ENCODE assay signal across 9 cellular contexts in the genomic region with DNA sequence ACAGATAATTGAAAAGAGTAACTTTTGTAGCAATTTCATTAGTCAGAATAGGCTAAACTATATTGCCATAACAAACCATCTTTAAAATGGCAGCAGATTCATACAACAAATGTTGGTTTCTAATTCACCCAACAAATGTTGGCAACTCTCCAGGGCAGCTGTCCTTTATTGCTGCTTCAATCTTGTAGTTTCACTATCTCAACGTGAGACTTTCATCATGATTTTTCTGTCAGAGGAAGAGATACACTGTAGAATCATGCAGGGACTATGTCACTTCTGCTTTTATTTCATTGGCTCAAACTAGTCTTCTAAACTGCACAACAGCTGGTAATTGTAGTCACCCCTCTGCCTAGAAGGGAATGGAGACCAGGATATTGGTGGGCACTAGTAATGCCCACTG.
DNase-seq lines count a peak whose midpoint lies in the region; ATAC-seq, FAIRE-seq and TF ChIP-seq lines count a peak whose summit lies in the region.
"Had no signal": no experiment of that assay in that cellular context is flagged by ENCODE, and none has a peak within 500 bp of the region (broad histone marks: within the 10 kb centered on the region; RNA-seq: fewer than 3 reads in every experiment).

No MANE protein-coding gene starts in this region.

- peak; percentile 14 for DNase-seq in ACHN
- peak; percentile 13 for DNase-seq in fibroblast of the aortic adventitia (ENCODE audit: low read depth)
- no peak for DNase-seq in kidney
- no peak for DNase-seq in GM19239 (ENCODE audit: insufficient read length, low spot score)
- no peak for DNase-seq in UCSD-AML1 (lab: John Stamatoyannopoulos, UW; ENCODE audit: unreplicated experiment)
- DNase-seq in NCI-H1048 (lab: John Stamatoyannopoulos, UW), result no peak
- DNase-seq: cortex of kidney had no signal

- H3K9ac ChIP-seq in OCI-LY3 (ENCODE audit: low read length), result peak overlapping the region; percentile 38
- H3K9ac ChIP-seq in kidney (ENCODE audit: low read length in 2 of 2), result no peak overlapping the region

- H3K36me3 ChIP-seq in OCI-LY3 (replicated peaks; ENCODE audit: low read depth, low read length) (no peaks in the 10 kb centered on the region), kidney (ENCODE audit: control insufficient read depth in 1 of 2, insufficient read depth in 2 of 2, low read length in 2 of 2) (no peaks in the 10 kb centered on the region)

- H2AFZ ChIP-seq in OCI-LY3 (ENCODE audit: low read depth, low read length), result peak overlapping the region; percentile 69

- ATAC-seq in GM21529 (IDR thresholded peaks at IDR 0.05; ENCODE audit: unreplicated experiment), result peak; percentile 66

- in situ Hi-C loops in ACHN (cut with HindIII; ENCODE audit: low pct_ligation_motif_present, low pct_unique_long_range_greater_than_20kb, low sequenced_read_pairs), result no loop called here

- H3K4me1 ChIP-seq in OCI-LY3 (ENCODE audit: low read length) (peaks cover 47% of the 10 kb centered on the region), kidney (ENCODE audit: control insufficient read depth in 1 of 2, insufficient read depth in 1 of 2, low read depth in 1 of 2, low read length in 2 of 2) (no peaks in the 10 kb centered on the region)

- TF ChIP-seq CTCF in OCI-LY3 (IDR thresholded peaks at IDR 0.05; ENCODE audit: low read depth, low read length) (no peak), fibroblast of the aortic adventitia (IDR thresholded peaks at IDR 0.05; ENCODE audit: insufficient read depth, low read length) (no peak), kidney (IDR thresholded peaks at IDR 0.05; ENCODE audit: borderline replicate concordance, extremely low read depth, insufficient read depth) (no peak)

- intact Hi-C loops in kidney (cut with DNase I), result no loop called here

- H3K27me3 ChIP-seq in OCI-LY3 (ENCODE audit: low read depth, low read length), result no peaks in the 10 kb centered on the region

- peak overlapping the region; percentile 58 for H3K4me2 ChIP-seq in OCI-LY3 (ENCODE audit: low read length)

- H3K79me2 ChIP-seq in OCI-LY3 (ENCODE audit: low read length), result no peaks in the 10 kb centered on the region

- FAIRE-seq in kidney (lab: Jason Lieb, UNC) (no peak), GM19239 (lab: Jason Lieb, UNC) (no peak)

- H3K9me3 ChIP-seq in OCI-LY3 (ENCODE audit: insufficient read depth, low read length), result no peaks in the 10 kb centered on the region
- H3K9me3 ChIP-seq in kidney (ENCODE audit: control insufficient read depth in 1 of 2, low read length in 2 of 2), result no peaks in the 10 kb centered on the region

- peak overlapping the region; percentile 87 for H3K27ac ChIP-seq in OCI-LY3 (ENCODE audit: low read length)
- no peak overlapping the region for H3K27ac ChIP-seq in kidney (ENCODE audit: low read depth in 2 of 2, low read length in 2 of 2)

- H4K20me1 ChIP-seq in OCI-LY3 (ENCODE audit: insufficient read depth, low read length), result no peaks in the 10 kb centered on the region

- peak overlapping the region; percentile 36 for H3K4me3 ChIP-seq in OCI-LY3 (ENCODE audit: low read length)
- no peak overlapping the region for H3K4me3 ChIP-seq in fibroblast of the aortic adventitia (ENCODE audit: low read depth, low read length)
- no peak overlapping the region for H3K4me3 ChIP-seq in kidney (ENCODE audit: low read length in 2 of 2)

Comparison
In these comparisons a context has a peak if more than half of its experiments do, and no peak if none do; other contexts are left out.
1. DNase-seq: peak in ACHN (single experiment) and fibroblast of the aortic adventitia (single experiment); none in kidney (single experiment), GM19239 (single experiment), UCSD-AML1 (single experiment) and NCI-H1048 (single experiment).